Comparison of ENCODE assay signal across 18 cellular contexts in the genomic region with DNA sequence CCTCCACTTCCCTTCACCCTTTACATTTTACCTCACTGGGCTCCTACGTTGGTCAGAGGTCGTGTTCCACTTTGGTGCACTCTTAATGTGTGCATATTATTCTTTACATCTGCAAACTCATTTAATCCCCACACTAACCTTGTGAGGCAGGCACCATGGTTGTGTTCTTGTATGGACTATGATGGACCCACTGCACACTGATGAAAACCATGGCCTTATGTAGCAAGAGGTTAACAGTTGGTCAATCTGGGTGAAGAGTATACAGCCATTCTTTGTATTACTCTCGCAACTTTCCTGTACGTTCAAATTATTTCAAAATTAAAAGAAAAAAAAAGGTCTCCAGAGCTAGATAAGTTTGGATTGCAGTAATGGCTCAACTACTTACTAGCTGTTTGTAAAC.
DNase-seq lines count a peak whose midpoint lies in the region; ATAC-seq and TF ChIP-seq lines count a peak whose summit lies in the region.
"Had no signal": no experiment of that assay in that cellular context is flagged by ENCODE, and none has a peak within 500 bp of the region (broad histone marks: within the 10 kb centered on the region; RNA-seq: fewer than 3 reads in every experiment).

No MANE protein-coding gene starts in this region.

- peaks cover 12% of the 10 kb centered on the region for H3K4me1 ChIP-seq in IMR-90 (ENCODE audit: control insufficient read depth, insufficient read depth, low read length)

- no peaks in the 10 kb centered on the region for H3K9me3 Mint-ChIP-seq in activated naive CD4-positive, alpha-beta T cell treated with anti-CD3 and anti-CD28 coated beads, Interleukin-2, amount 10 ng/mL, durations not matched to agents 7 days and 5 days
- H3K9me3 Mint-ChIP-seq in central memory CD8-positive, alpha-beta T cell, result no peaks in the 10 kb centered on the region
- no peaks in the 10 kb centered on the region for H3K9me3 Mint-ChIP-seq in Calu3 (ENCODE audit: low read depth, unreplicated experiment)

- no peak overlapping the region for H3K23ac ChIP-seq in IMR-90 (ENCODE audit: low read depth, low read length)

- peaks cover 30% of the 10 kb centered on the region for H3K36me3 Mint-ChIP-seq in activated naive CD4-positive, alpha-beta T cell treated with anti-CD3 and anti-CD28 coated beads, Interleukin-2, amount 10 ng/mL, durations not matched to agents 7 days and 5 days
- peaks cover 17% of the 10 kb centered on the region for H3K36me3 Mint-ChIP-seq in central memory CD8-positive, alpha-beta T cell (ENCODE audit: insufficient read depth)
- H3K36me3 Mint-ChIP-seq in Calu3 (ENCODE audit: insufficient read depth, unreplicated experiment), result no peaks in the 10 kb centered on the region

- no peak for TF ChIP-seq RAD21 in IMR-90 (IDR thresholded peaks at IDR 0.05; ENCODE audit: low read length)

- no peak for TF ChIP-seq POLR2A in IMR-90 (IDR thresholded peaks at IDR 0.05; ENCODE audit: low read depth, low read length)

- no peak overlapping the region for H2AFZ ChIP-seq in IMR-90 (replicated peaks; ENCODE audit: low read length, poor library complexity)
- H2AFZ ChIP-seq: GM23248 had no signal

- no peak overlapping the region for H2BK15ac ChIP-seq in IMR-90 (ENCODE audit: low read depth, low read length)

- no peak overlapping the region for H3K4me2 ChIP-seq in IMR-90 (ENCODE audit: low read depth, low read length)
- H3K4me2 ChIP-seq: A549 had no signal

- H3K9me1 ChIP-seq in IMR-90 (ENCODE audit: insufficient read depth, low read length), result peaks cover 24% of the 10 kb centered on the region

- WGBS in IMR-90 (ENCODE audit: extremely low coverage in 2 of 2, insufficient read length in 1 of 2), 2 experiments, result no CpG with 5 or more reads among the region's 4 CpGs

- no peaks in the 10 kb centered on the region for H3K27me3 ChIP-seq in IMR-90 (ENCODE audit: control insufficient read depth, insufficient read depth, low read length)

- no peak for DNase-seq in activated naive CD4-positive, alpha-beta T cell treated with anti-CD3 and anti-CD28 coated beads, Interleukin-2, amount 10 ng/mL, durations not matched to agents 7 days and 5 days
- DNase-seq in activated naive CD4-positive, alpha-beta T cell treated with anti-CD3 and anti-CD28 coated beads, Interleukin-2, amount 50 U/mL, for 16 hours, result no peak
- DNase-seq in IMR-90 (no peak), Calu3 (no peak), AG08396 (ENCODE audit: low spot score) (no peak), sciatic nerve (ENCODE audit: low spot score) (no peak)
- no peak for DNase-seq in central memory CD8-positive, alpha-beta T cell (ENCODE audit: low spot score in 2 of 2)
- DNase-seq: DMS79, GDM1, HCEC 1CT, NCI-H1417 treated with DMSO at 0.1 percent for 48 hours, NCI-H1930, NCI-H526 treated with DMSO at 0.1 percent for 48 hours, Right ventricle myocardium superior had no signal

- H3K27me3 Mint-ChIP-seq in activated naive CD4-positive, alpha-beta T cell treated with anti-CD3 and anti-CD28 coated beads, Interleukin-2, amount 10 ng/mL, durations not matched to agents 7 days and 5 days, result peaks cover 14% of the 10 kb centered on the region
- H3K27me3 Mint-ChIP-seq in central memory CD8-positive, alpha-beta T cell, result no peaks in the 10 kb centered on the region
- no peaks in the 10 kb centered on the region for H3K27me3 Mint-ChIP-seq in Calu3 (ENCODE audit: unreplicated experiment)

- no peak overlapping the region for H2BK5ac ChIP-seq in IMR-90 (ENCODE audit: low read depth, low read length, poor library complexity, severe bottlenecking)

- H3K27ac Mint-ChIP-seq in activated naive CD4-positive, alpha-beta T cell treated with anti-CD3 and anti-CD28 coated beads, Interleukin-2, amount 10 ng/mL, durations not matched to agents 7 days and 5 days, result peak overlapping the region; percentile 33
- no peak overlapping the region for H3K27ac Mint-ChIP-seq in central memory CD8-positive, alpha-beta T cell (ENCODE audit: low read depth)
- H3K27ac Mint-ChIP-seq in Calu3 (ENCODE audit: unreplicated experiment), result no peak overlapping the region

- H2BK120ac ChIP-seq in IMR-90 (ENCODE audit: low read depth, low read length), result no peak overlapping the region

- ATAC-seq in IMR-90 (ENCODE audit: low read depth) (no peak), sciatic nerve (no peak)
- ATAC-seq in central memory CD8-positive, alpha-beta T cell (replicated peaks; ENCODE audit: extremely low read depth, poor library complexity, severe bottlenecking), result no peak
- ATAC-seq: A549, GM12878, K562 had no signal

- 0 out of 2 replicates have a peak overlapping the region, but pooled peaks have one; percentile 15 for H3K4ac ChIP-seq in IMR-90 (ENCODE audit: low read depth, low read length)

- H3K9ac ChIP-seq in IMR-90 (ENCODE audit: low read depth, low read length), result no peak overlapping the region
- H3K9ac ChIP-seq: GM23248 had no signal

- H4K20me1 ChIP-seq in IMR-90 (ENCODE audit: insufficient read depth, low read length), result no peaks in the 10 kb centered on the region

- CTCF ChIA-PET in activated naive CD4-positive, alpha-beta T cell treated with anti-CD3 and anti-CD28 coated beads, Interleukin-2, amount 10 ng/mL, durations not matched to agents 7 days and 5 days (lab: Charles Lee), result interaction anchor here (1.1 kb wide), 1 partner anchor 19 kb away, joined by 3 read pairs; no protein-coding TSS in a partner anchor
- CTCF ChIA-PET in IMR-90 (lab: Yijun Ruan, JAX) (no interaction called here), Calu3 (lab: Charles Lee) (interaction anchor here (0.6 kb wide), 1 partner anchor 22 kb away, joined by 3 read pairs; no protein-coding TSS in a partner anchor)

- H2AK5ac ChIP-seq in IMR-90 (ENCODE audit: low read depth, low read length), result peak overlapping the region; percentile 81; the same call in 1 of the 2 replicates

- no peak overlapping the region for H2BK20ac ChIP-seq in IMR-90 (ENCODE audit: low read depth, low read length)

- BruUV-seq in IMR-90 (replicated peaks; lab: Mats Ljungman, UMichigan) (no TSS peak), Calu3 (replicated peaks; lab: Mats Ljungman, UMichigan) (no TSS peak)

- dilution Hi-C loops in IMR-90 (cut with HindIII; ENCODE audit: low sequenced_read_pairs, unreplicated experiment), result no loop called here

- no peak overlapping the region for H3K4me3 Mint-ChIP-seq in activated naive CD4-positive, alpha-beta T cell treated with anti-CD3 and anti-CD28 coated beads, Interleukin-2, amount 10 ng/mL, durations not matched to agents 7 days and 5 days
- H3K4me3 Mint-ChIP-seq in central memory CD8-positive, alpha-beta T cell, result peak overlapping the region; percentile 59
- H3K4me3 Mint-ChIP-seq in Calu3 (ENCODE audit: low read depth, unreplicated experiment), result no peak overlapping the region

- H3K27ac ChIP-seq in IMR-90 (ENCODE audit: insufficient read depth, low read length), result no peak overlapping the region
- H3K27ac ChIP-seq: A549, GM23248 had no signal

- H3K14ac ChIP-seq in IMR-90 (replicated peaks; ENCODE audit: low read depth, low read length), result no peak overlapping the region

- H3K56ac ChIP-seq in IMR-90 (ENCODE audit: extremely low read depth, insufficient read depth, low read length), result no peak overlapping the region

- no peaks in the 10 kb centered on the region for H3K36me3 ChIP-seq in IMR-90 (ENCODE audit: control insufficient read depth, insufficient read depth, low read length)

- 0 out of 2 replicates have a peak overlapping the region, but pooled peaks have one; percentile 24 for H4K91ac ChIP-seq in IMR-90 (ENCODE audit: insufficient read depth, low read depth, low read length)

- no peak overlapping the region for H2AK9ac ChIP-seq in IMR-90 (replicated peaks; ENCODE audit: low read depth, low read length, poor library complexity)

- no peak overlapping the region for H3K4me3 ChIP-seq in IMR-90 (ENCODE audit: insufficient read depth, low read depth, low read length)
- H3K4me3 ChIP-seq: A549, GM12878, GM23248, K562 had no signal

- POLR2A ChIA-PET in IMR-90 (lab: Charles Lee; ENCODE audit: unreplicated experiment), result no interaction called here

- no peak overlapping the region for H4K5ac ChIP-seq in IMR-90 (ENCODE audit: low read depth, low read length)

- no peaks in the 10 kb centered on the region for H3K9me3 ChIP-seq in IMR-90 (ENCODE audit: control insufficient read depth, insufficient read depth, low read length)
- H3K9me3 ChIP-seq: A549 had no signal

- H3K4me1 Mint-ChIP-seq in activated naive CD4-positive, alpha-beta T cell treated with anti-CD3 and anti-CD28 coated beads, Interleukin-2, amount 10 ng/mL, durations not matched to agents 7 days and 5 days, result peaks cover 87% of the 10 kb centered on the region
- peaks cover 95% of the 10 kb centered on the region for H3K4me1 Mint-ChIP-seq in central memory CD8-positive, alpha-beta T cell
- H3K4me1 Mint-ChIP-seq in Calu3 (ENCODE audit: low read depth, unreplicated experiment), result peaks cover 16% of the 10 kb centered on the region

- intact Hi-C loops in IMR-90 (cut with micrococcal nuclease), result no loop called here
- intact Hi-C loops in Calu3 (cut with micrococcal nuclease; ENCODE audit: unreplicated experiment), result no loop called here
- intact Hi-C loops in sciatic nerve (cut with DNase I), result no loop called here

- in situ Hi-C loops in IMR-90 (cut with MboI; ENCODE audit: low sequenced_read_pairs), result no loop called here

- H3K18ac ChIP-seq in IMR-90 (ENCODE audit: low read depth, low read length), result no peak overlapping the region

- TF ChIP-seq CTCF in IMR-90 (conservative IDR thresholded peaks at IDR 0.05; ENCODE audit: low read depth, low read length) (no peak), Calu3 (IDR thresholded peaks at IDR 0.05; ENCODE audit: unreplicated experiment) (no peak)

- peaks cover 0 to 32% of the 10 kb centered on the region in 2 experiments; a peak in 2 of 4 replicates for H3K79me1 ChIP-seq in IMR-90 (ENCODE audit: low read depth in 1 of 2, low read length in 2 of 2)

- no peak overlapping the region; a peak in 1 of 4 replicates for H4K8ac ChIP-seq in IMR-90 (ENCODE audit: low read depth in 2 of 2, low read length in 2 of 2)

TF ChIP-seq in IMR-90, 13 proteins besides CTCF, POLR2A, EP300 and RAD21:
- TF ChIP-seq CEBPB (IDR thresholded peaks at IDR 0.05; ENCODE audit: low read depth, low read length) (no peak), SMC3 (IDR thresholded peaks at IDR 0.05; ENCODE audit: low read depth, low read length) (no peak)
TF ChIP-seq in IMR-90: peak in this region for 0.
